ENCODE assay signal across 15 cellular contexts in genomic region chr17:64773386-64773835, GRCh38.
A peak's percentile ranks its signal among the peaks of the same experiment; 100 is the strongest.
DNase-seq lines count a peak whose midpoint lies in the region; FAIRE-seq and TF ChIP-seq lines count a peak whose summit lies in the region.
"Had no signal": no experiment of that assay in that cellular context is flagged by ENCODE, and none has a peak within 500 bp of the region (broad histone marks: within the 10 kb centered on the region; RNA-seq: fewer than 3 reads in every experiment).

No MANE protein-coding gene starts in this region.

- no peak overlapping the region for H3K9ac ChIP-seq in OCI-LY3 (ENCODE audit: low read length)
- no peak overlapping the region for H3K9ac ChIP-seq in neuronal stem cell (ENCODE audit: low read depth, low read length, poor library complexity)

- H3K18ac ChIP-seq in neuronal stem cell (ENCODE audit: low read length): no peak overlapping the region

- no peaks in the 10 kb centered on the region for H3K79me2 ChIP-seq in OCI-LY3 (ENCODE audit: low read length)

- H3K4me2 ChIP-seq in OCI-LY3 (ENCODE audit: low read length) (peak overlapping the region; percentile 66), neuronal stem cell (ENCODE audit: insufficient read depth, low read length, poor library complexity, severe bottlenecking) (peak overlapping the region; percentile 57)

- no peaks in the 10 kb centered on the region for H4K20me1 ChIP-seq in OCI-LY3 (ENCODE audit: insufficient read depth, low read length)

- H2AK5ac ChIP-seq in neuronal stem cell (ENCODE audit: low read depth, low read length): peak overlapping the region; percentile 81

- H2AFZ ChIP-seq in OCI-LY3 (ENCODE audit: low read depth, low read length) (no peak overlapping the region), neuronal stem cell (ENCODE audit: low read length) (peak overlapping the region; percentile 83)

- H4K91ac ChIP-seq in neuronal stem cell (ENCODE audit: low read depth, low read length, poor library complexity): no peak overlapping the region

- no peak overlapping the region for H2BK5ac ChIP-seq in neuronal stem cell (ENCODE audit: low read length)

- no peak overlapping the region for H2BK120ac ChIP-seq in neuronal stem cell (ENCODE audit: low read depth, low read length)

- no peak overlapping the region for H2BK15ac ChIP-seq in neuronal stem cell (ENCODE audit: low read length)

- no peak for DNase-seq in GM06990 (ENCODE audit: extremely low read depth, insufficient read length)
- no peak for DNase-seq in epithelial cell of proximal tubule (ENCODE audit: low read depth)
- no peak for DNase-seq in neuronal stem cell (ENCODE audit: low spot score)
- no peak for DNase-seq in SIG-M5 treated with dmso at 0.1 percent for 504 hours (lab: John Stamatoyannopoulos, UW; ENCODE audit: unreplicated experiment)
- DNase-seq in hippocampal formation (lab: John Stamatoyannopoulos, UW): no peak
- no peak for DNase-seq in D721Med (ENCODE audit: insufficient read length, low spot score)
- no peak for DNase-seq in HuH-7 (ENCODE audit: low spot score)
- DNase-seq: activated CD4-positive, alpha-beta T cell treated with anti-CD3 and anti-CD28 coated beads, Interleukin-2, amount 10 ng/mL, durations not matched to agents 24 days and 14 days; activated T-cell treated with anti-CD3 and anti-CD28 coated beads, Interleukin-2, amount 50 U/mL, for 72 hours; AML-193; hypothalamus; T-helper 17 cell had no signal

- H2BK12ac ChIP-seq in neuronal stem cell (ENCODE audit: low read length): no peak overlapping the region

- no peak for FAIRE-seq in D721Med (lab: Jason Lieb, UNC)
- FAIRE-seq: pancreas had no signal

- no peak overlapping the region for H3K23ac ChIP-seq in neuronal stem cell (ENCODE audit: low read depth, low read length, poor library complexity)

- H3K9me3 ChIP-seq in OCI-LY3 (ENCODE audit: insufficient read depth, low read length) (no peaks in the 10 kb centered on the region), neuronal stem cell (replicated peaks in 1 of 2; ENCODE audit: control insufficient read depth in 2 of 2, insufficient read depth in 1 of 2, low read depth in 1 of 2, low read length in 2 of 2) (no peaks in the 10 kb centered on the region)
- H3K9me3 ChIP-seq: pancreas, Peyer's patch had no signal

- H3K79me1 ChIP-seq in neuronal stem cell (ENCODE audit: low read depth, low read length): no peaks in the 10 kb centered on the region

- TF ChIP-seq CTCF in GM06990 (IDR thresholded peaks at IDR 0.05; ENCODE audit: insufficient read depth, low read length, poor library complexity, severe bottlenecking) (no peak), OCI-LY3 (IDR thresholded peaks at IDR 0.05; ENCODE audit: low read depth, low read length) (no peak), epithelial cell of proximal tubule (conservative IDR thresholded peaks at IDR 0.05; ENCODE audit: low read depth, low read length) (no peak), D721Med (IDR thresholded peaks at IDR 0.05; ENCODE audit: insufficient read depth, missing control alignments) (no peak)

- H4K8ac ChIP-seq in neuronal stem cell (ENCODE audit: low read depth, low read length): no peak overlapping the region

- peaks cover 32% of the 10 kb centered on the region for H3K4me1 ChIP-seq in OCI-LY3 (ENCODE audit: low read length)
- H3K4me1 ChIP-seq in neuronal stem cell (ENCODE audit: control insufficient read depth in 2 of 2, insufficient read depth in 1 of 2, low read depth in 1 of 2, low read length in 2 of 2): peaks cover 13 to 16% of the 10 kb centered on the region in 2 donors

- H3K36me3 ChIP-seq in GM06990 (ENCODE audit: control insufficient read depth, insufficient read depth, low read length): no peaks in the 10 kb centered on the region
- no peaks in the 10 kb centered on the region for H3K36me3 ChIP-seq in OCI-LY3 (replicated peaks; ENCODE audit: low read depth, low read length)
- no peaks in the 10 kb centered on the region for H3K36me3 ChIP-seq in neuronal stem cell (replicated peaks in 1 of 2; ENCODE audit: control insufficient read depth in 2 of 2, insufficient read depth in 2 of 2, low read length in 2 of 2)
- H3K36me3 ChIP-seq: pancreas, Peyer's patch had no signal

- no peak overlapping the region for H3K27ac ChIP-seq in OCI-LY3 (ENCODE audit: low read length)
- H3K27ac ChIP-seq in neuronal stem cell (replicated peaks; ENCODE audit: low read length): no peak overlapping the region

- WGBS in neuronal stem cell (ENCODE audit: extremely low coverage in 2 of 2, insufficient read length in 2 of 2, insufficient replicate concordance in 1 of 2), 2 donors: no CpG with 5 or more reads among the region's 6 CpGs

- no peak overlapping the region for H3K4ac ChIP-seq in neuronal stem cell (ENCODE audit: low read length)

- H3K27me3 ChIP-seq in GM06990 (replicated peaks; ENCODE audit: control insufficient read depth, insufficient read depth, low read length): no peaks in the 10 kb centered on the region; the same call in 1 of the 2 replicates
- no peaks in the 10 kb centered on the region for H3K27me3 ChIP-seq in OCI-LY3 (ENCODE audit: low read depth, low read length)
- peaks cover 7 to 19% (median 17%) of the 10 kb centered on the region in 3 experiments for H3K27me3 ChIP-seq in neuronal stem cell (ENCODE audit: control insufficient read depth in 3 of 3, insufficient read depth in 3 of 3, low read depth in 1 of 3, low read length in 3 of 3)
- H3K27me3 ChIP-seq: pancreas had no signal

- no peak overlapping the region for H3K14ac ChIP-seq in neuronal stem cell (ENCODE audit: low read length)

- H3K4me3 ChIP-seq in GM06990 (replicated peaks; ENCODE audit: low read depth, low read length) (peak overlapping the region; percentile 43), OCI-LY3 (ENCODE audit: low read length) (peak overlapping the region; percentile 74), epithelial cell of proximal tubule (ENCODE audit: low read depth, low read length) (peak overlapping the region; percentile 59), neuronal stem cell (ENCODE audit: low read length in 2 of 2) (no peak overlapping the region)

Comparison
In these comparisons a context has a peak if more than half of its experiments do, and no peak if none do; other contexts are left out.
1. H3K4me3 ChIP-seq: peak in GM06990 (single experiment), OCI-LY3 (single experiment) and epithelial cell of proximal tubule (single experiment); none in neuronal stem cell (0 of 2).